In genomic region chr1:174324939-174325338, GRCh38 we compare ENCODE assay signal across 16 cellular contexts.
"Had no signal": no experiment of that assay in that cellular context is flagged by ENCODE, and none has a peak within 500 bp of the region (broad histone marks: within the 10 kb centered on the region; RNA-seq: fewer than 3 reads in every experiment).

No MANE protein-coding gene starts in this region.

- H3K4me3 ChIP-seq: gastrocnemius medialis, left ventricle myocardium inferior, spleen had no signal

- H3K27ac Mint-ChIP-seq: activated CD4-positive, alpha-beta T cell treated with anti-CD3 and anti-CD28 coated beads, Interleukin-2, amount 10 ng/mL, durations not matched to agents 24 days and 14 days; dendritic cell treated with granulocyte-macrophage colony-stimulating factor and Interleukin-4, amounts not matched to agents 40 ng/mL and 50 ng/mL, for 4 days; stimulated activated memory B cell treated with anti-CD40 and anti-IgM and Interleukin-4, amounts not matched to agents 10 μg/mL and 1 μg/mL and 100 μg/mL, for 72 hours; T-helper 1 cell treated with Interleukin-12 subunit alpha and Interleukin-12 subunit beta and Interleukin-4 antibody, amounts not matched to agents 30 μg/mL and 1 μg/mL, for 36 hours; WTC11 had no signal

- FAIRE-seq: keratinocyte had no signal

- ATAC-seq: activated T-cell treated with anti-CD3 and anti-CD28 coated beads, Interleukin-2, amount 50 U/mL, for 4 hours; effector memory CD8-positive, alpha-beta T cell; gastrocnemius medialis; sciatic nerve; stimulated activated memory B cell treated with anti-CD40 and anti-IgM and Interleukin-4, amounts not matched to agents 10 μg/mL and 1 μg/mL and 100 μg/mL, for 72 hours; WTC11 had no signal

- DNase-seq: activated CD4-positive, alpha-beta T cell treated with anti-CD3 and anti-CD28 coated beads, Interleukin-2, amount 10 ng/mL, durations not matched to agents 24 days and 14 days; activated gamma-delta T cell treated with Interleukin-2 at 50 U/mL for 16 hours; activated T-cell treated with anti-CD3 and anti-CD28 coated beads, Interleukin-2, amount 50 U/mL, for 4 hours; effector memory CD8-positive, alpha-beta T cell; gastrocnemius medialis; left ventricle myocardium inferior; mesenchymal stem cell; spleen; stimulated activated CD4-positive, alpha-beta T cell treated with anti-CD3 and anti-CD28 coated beads, Interleukin-1b, Interleukin-23, amount 100 ng/mL, for 48 hours; trophoblast cell had no signal

- H3K27me3 ChIP-seq: gastrocnemius medialis, spleen had no signal

- H3K4me1 Mint-ChIP-seq: WTC11 had no signal

- H3K4me3 Mint-ChIP-seq: activated CD4-positive, alpha-beta T cell treated with anti-CD3 and anti-CD28 coated beads, Interleukin-2, amount 10 ng/mL, durations not matched to agents 24 days and 14 days; activated T-cell treated with anti-CD3 and anti-CD28 coated beads, Interleukin-2, amount 50 U/mL, for 4 hours; dendritic cell treated with granulocyte-macrophage colony-stimulating factor and Interleukin-4, amounts not matched to agents 40 ng/mL and 50 ng/mL, for 4 days; stimulated activated memory B cell treated with anti-CD40 and anti-IgM and Interleukin-4, amounts not matched to agents 10 μg/mL and 1 μg/mL and 100 μg/mL, for 72 hours; T-helper 1 cell treated with Interleukin-12 subunit alpha and Interleukin-12 subunit beta and Interleukin-4 antibody, amounts not matched to agents 30 μg/mL and 1 μg/mL, for 36 hours; WTC11 had no signal

- H3K27me3 Mint-ChIP-seq: activated CD4-positive, alpha-beta T cell treated with anti-CD3 and anti-CD28 coated beads, Interleukin-2, amount 10 ng/mL, durations not matched to agents 24 days and 14 days; dendritic cell treated with granulocyte-macrophage colony-stimulating factor and Interleukin-4, amounts not matched to agents 40 ng/mL and 50 ng/mL, for 4 days; effector memory CD8-positive, alpha-beta T cell; stimulated activated memory B cell treated with anti-CD40 and anti-IgM and Interleukin-4, amounts not matched to agents 10 μg/mL and 1 μg/mL and 100 μg/mL, for 72 hours had no signal
